Comparison of ENCODE assay signal across 9 cellular contexts in the genomic region with DNA sequence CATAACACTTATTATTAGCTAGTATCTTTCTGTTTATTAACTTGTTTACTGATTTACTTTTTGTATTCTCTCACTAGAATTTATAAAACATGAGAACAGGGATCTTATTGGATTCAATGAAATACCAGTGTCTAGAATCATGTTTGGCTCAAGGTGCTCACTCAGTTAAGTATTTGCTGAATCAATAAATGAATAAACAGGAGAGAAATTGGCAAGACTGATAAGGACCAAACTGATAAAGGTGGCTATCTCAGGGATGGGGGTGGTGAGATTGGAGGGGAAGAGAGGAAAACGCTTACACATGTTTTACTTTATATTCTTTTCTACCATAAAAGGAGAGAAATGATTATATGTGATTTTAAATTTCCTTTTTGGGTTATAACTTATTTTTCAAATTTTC.
"Had no signal": no experiment of that assay in that cellular context is flagged by ENCODE, and none has a peak within 500 bp of the region (broad histone marks: within the 10 kb centered on the region; RNA-seq: fewer than 3 reads in every experiment).

No MANE protein-coding gene starts in this region.

- H3K36me3 ChIP-seq: HAP-1 had no signal

- H3K27ac Mint-ChIP-seq: GM23338, H9, HFFc6 had no signal

- DNase-seq: GM23248, GOT3, H7, H9, HCEC 1CT, HFFc6 had no signal

- H3K4me3 Mint-ChIP-seq: GM23338, H9, HFFc6 had no signal

- ATAC-seq: GM23338, HCT116 had no signal

- H3K4me1 ChIP-seq: HAP-1 had no signal

- H3K9me3 Mint-ChIP-seq: GM23338, HFFc6 had no signal

- H3K27ac ChIP-seq: GM23248 had no signal

- H3K4me3 ChIP-seq: GM23248, GM23338, HAP-1 had no signal

- H3K9me3 ChIP-seq: HAP-1 had no signal
